Comparison of ENCODE assay signal across 18 cellular contexts in genomic region chr2:109582928-109583895, GRCh38. TPM values are rescaled to one million over a fixed set of nuclear protein-coding genes. Genes with fewer than 3 reads are reported as not detected.
DNase-seq lines count a peak whose midpoint lies in the region; FAIRE-seq and TF ChIP-seq lines count a peak whose summit lies in the region.
"Had no signal": no experiment of that assay in that cellular context is flagged by ENCODE, and none has a peak within 500 bp of the region (broad histone marks: within the 10 kb centered on the region; RNA-seq: fewer than 3 reads in every experiment).

No MANE protein-coding gene starts in this region.

- H3K36me3 ChIP-seq in SK-N-SH (replicated peaks in 1 of 2; ENCODE audit: control insufficient read depth in 1 of 2, insufficient read depth in 2 of 2, low read length in 1 of 2) (peaks cover 11 to 54% of the 10 kb centered on the region in 2 experiments), keratinocyte (ENCODE audit: control insufficient read depth in 2 of 2, extremely low read depth in 1 of 2, insufficient read depth in 2 of 2, low read length in 2 of 2) (peaks cover 2 to 14% of the 10 kb centered on the region in 2 experiments), kidney (ENCODE audit: control insufficient read depth in 1 of 2, insufficient read depth in 2 of 2, low read length in 2 of 2) (peaks cover 0 to 6% of the 10 kb centered on the region in 2 donors)
- H3K36me3 ChIP-seq: right atrium auricular region had no signal

- CTCF ChIA-PET in SK-N-SH (lab: Yijun Ruan, JAX), result interaction anchor here (0.9 to 1.4 kb wide), 2 partner anchors 37 to 153 kb away, joined by 3 read pairs; no protein-coding TSS in a partner anchor

- FAIRE-seq in GM12892 (lab: Jason Lieb, UNC), result peak; percentile 78
- FAIRE-seq in H54 (lab: Jason Lieb, UNC), result peak; percentile 55
- peak; percentile 20 for FAIRE-seq in keratinocyte (lab: Jason Lieb, UNC)
- no peak for FAIRE-seq in kidney (lab: Jason Lieb, UNC)

- 0 out of 2 replicates have a peak, but pooled peaks cover 11% of the 10 kb centered on the region for H4K20me1 ChIP-seq in SK-N-SH (ENCODE audit: insufficient read depth)
- no peaks in the 10 kb centered on the region for H4K20me1 ChIP-seq in keratinocyte (ENCODE audit: control insufficient read depth, extremely low read depth, insufficient read depth, low read length)

- TF ChIP-seq RAD21 in SK-N-SH (IDR thresholded peaks at IDR 0.05; ENCODE audit: low read length), result no peak

- H3K9me3 ChIP-seq in SK-N-SH (no peaks in the 10 kb centered on the region), keratinocyte (ENCODE audit: control insufficient read depth, low read depth, low read length) (no peaks in the 10 kb centered on the region), kidney (ENCODE audit: control insufficient read depth in 1 of 2, low read length in 2 of 2) (no peaks in the 10 kb centered on the region)
- H3K9me3 ChIP-seq: Peyer's patch, right atrium auricular region, upper lobe of right lung had no signal

- H3K9ac ChIP-seq in SK-N-SH, result no peak overlapping the region
- H3K9ac ChIP-seq in keratinocyte (ENCODE audit: control insufficient read depth, extremely low read depth, insufficient read depth, low read length), result no peak overlapping the region
- H3K9ac ChIP-seq in kidney (ENCODE audit: low read length in 2 of 2), result no peak overlapping the region

- no peaks in the 10 kb centered on the region for H3F3A ChIP-seq in SK-N-SH (replicated peaks; ENCODE audit: insufficient read depth)

- no peak for DNase-seq in GM12892 (ENCODE audit: insufficient read length)
- DNase-seq in H54 (ENCODE audit: insufficient read length, low spot score), result no peak
- DNase-seq in SK-N-SH, result no peak
- no peak for DNase-seq in keratinocyte (ENCODE audit: low read depth, low spot score)
- no peak for DNase-seq in hippocampal formation (lab: John Stamatoyannopoulos, UW)
- DNase-seq in NCI-H345 (lab: John Stamatoyannopoulos, UW), result no peak
- DNase-seq in kidney, result no peak
- DNase-seq in dorsolateral prefrontal cortex, result no peak
- DNase-seq: activated CD8-positive, alpha-beta memory T cell treated with anti-CD3 and anti-CD28 coated beads, Interleukin-2, amount 50 U/mL, for 4 hours; DMS153; NCI-H1105; NCI-H446 treated with DMSO at 0.1 percent for 48 hours; Peyer's patch; stimulated activated CD4-positive, alpha-beta T cell treated with anti-CD3 and anti-CD28 coated beads, Interleukin-4, amount 100 ng/mL, for 24 hours; T-cell; upper lobe of right lung had no signal

- dilution Hi-C loops in keratinocyte (cut with MboI; ENCODE audit: extremely low pct_ligation_motif_present, low sequenced_read_pairs), result no loop called here

- no peak overlapping the region for H2AFZ ChIP-seq in SK-N-SH (ENCODE audit: low read depth)
- no peak overlapping the region for H2AFZ ChIP-seq in keratinocyte (ENCODE audit: control insufficient read depth, low read length)

- H3K79me2 ChIP-seq in SK-N-SH (ENCODE audit: insufficient read depth), result peaks cover 85% of the 10 kb centered on the region
- H3K79me2 ChIP-seq in keratinocyte (ENCODE audit: control insufficient read depth, insufficient read depth, low read length), result peaks cover 38% of the 10 kb centered on the region

- intact Hi-C loops in kidney (cut with DNase I) (no loop called here), dorsolateral prefrontal cortex (cut with DNase I) (no loop called here)

- WGBS in SK-N-SH (ENCODE audit: low lambda C conversion rate), result 82% methylated on average over 6 of the region's 6 CpGs

- no peaks in the 10 kb centered on the region for H3K27me3 ChIP-seq in SK-N-SH (ENCODE audit: insufficient read depth)
- H3K27me3 ChIP-seq in keratinocyte (ENCODE audit: control insufficient read depth, extremely low read depth, insufficient read depth, low read length), result no peaks in the 10 kb centered on the region
- H3K27me3 ChIP-seq in dorsolateral prefrontal cortex, result no peaks in the 10 kb centered on the region
- H3K27me3 ChIP-seq: Peyer's patch, right atrium auricular region, upper lobe of right lung had no signal

- H3K9me1 ChIP-seq in keratinocyte (ENCODE audit: control insufficient read depth, extremely low read depth, insufficient read depth, low read length), result no peaks in the 10 kb centered on the region

- TF ChIP-seq EP300 in SK-N-SH (IDR thresholded peaks at IDR 0.05; ENCODE audit: borderline replicate concordance in 1 of 2, low read depth in 1 of 2, low read length in 1 of 2), result no peak

- H3K4me2 ChIP-seq in SK-N-SH (no peak overlapping the region), keratinocyte (ENCODE audit: control insufficient read depth, extremely low read depth, insufficient read depth, low read depth, low read length) (no peak overlapping the region)

- POLR2A ChIA-PET in SK-N-SH (lab: Yijun Ruan, JAX), result no interaction called here

- H3K27ac ChIP-seq in SK-N-SH (ENCODE audit: low read depth in 2 of 2, low read length in 1 of 2) (no peak overlapping the region), keratinocyte (ENCODE audit: control insufficient read depth, insufficient read depth, low read length) (no peak overlapping the region), kidney (ENCODE audit: low read depth in 2 of 2, low read length in 2 of 2) (no peak overlapping the region), dorsolateral prefrontal cortex (no peak overlapping the region)
- H3K27ac ChIP-seq: Peyer's patch, right atrium auricular region, upper lobe of right lung had no signal

- TF ChIP-seq CTCF in SK-N-SH (IDR thresholded peaks at IDR 0.05) (peak; percentile 51), keratinocyte (optimal IDR thresholded peaks at IDR 0.05 in 1 of 3, IDR thresholded peaks at IDR 0.05 in 1 of 3, conservative IDR thresholded peaks at IDR 0.05 in 1 of 3; ENCODE audit: extremely low read depth in 1 of 3, insufficient read depth in 2 of 3, low read length in 3 of 3) (no peak), kidney (IDR thresholded peaks at IDR 0.05; ENCODE audit: borderline replicate concordance, extremely low read depth, insufficient read depth) (no peak), dorsolateral prefrontal cortex (IDR thresholded peaks at IDR 0.05 in 54 of 56, conservative IDR thresholded peaks at IDR 0.05 in 2 of 56; ENCODE audit: low read depth in 1 of 56, partially characterized antibody in 56 of 56) (no peak)

- H3K4me1 ChIP-seq in SK-N-SH (ENCODE audit: control insufficient read depth in 1 of 2, insufficient read depth in 2 of 2, low read depth in 1 of 2, low read length in 1 of 2), result no peaks in the 10 kb centered on the region
- H3K4me1 ChIP-seq in keratinocyte (ENCODE audit: control insufficient read depth, extremely low read depth, insufficient read depth, low read length), result peaks cover 7% of the 10 kb centered on the region
- no peaks in the 10 kb centered on the region for H3K4me1 ChIP-seq in kidney (ENCODE audit: control insufficient read depth in 1 of 2, insufficient read depth in 1 of 2, low read depth in 1 of 2, low read length in 2 of 2)
- H3K4me1 ChIP-seq: Peyer's patch, right atrium auricular region, upper lobe of right lung had no signal

- H3K9me2 ChIP-seq in SK-N-SH, result no peaks in the 10 kb centered on the region

- TF ChIP-seq POLR2A in GM12892 (IDR thresholded peaks at IDR 0.05; ENCODE audit: low read depth, low read length), result no peak
- TF ChIP-seq POLR2A in H54 (IDR thresholded peaks at IDR 0.05; ENCODE audit: low read depth, low read length), result no peak

- H3K4me3 ChIP-seq in SK-N-SH (ENCODE audit: low read depth in 2 of 2, low read length in 1 of 2) (no peak overlapping the region), keratinocyte (ENCODE audit: control insufficient read depth in 2 of 3, extremely low read depth in 1 of 3, insufficient read depth in 2 of 3, low read depth in 1 of 3, low read length in 3 of 3) (no peak overlapping the region), kidney (ENCODE audit: low read length in 2 of 2) (no peak overlapping the region), dorsolateral prefrontal cortex (no peak overlapping the region)
- H3K4me3 ChIP-seq: Peyer's patch, right atrium auricular region, upper lobe of right lung had no signal

TF ChIP-seq in SK-N-SH, 30 proteins besides CTCF, POLR2A, EP300 and RAD21 (continues in another document):
- no peak for TF ChIP-seq RCOR1 (IDR thresholded peaks at IDR 0.05; ENCODE audit: low read length)
- no peak for TF ChIP-seq MEF2A (IDR thresholded peaks at IDR 0.05; ENCODE audit: borderline replicate concordance, low read depth)
- TF ChIP-seq JUND (IDR thresholded peaks at IDR 0.05), result no peak
- no peak for TF ChIP-seq MXI1 (IDR thresholded peaks at IDR 0.05; ENCODE audit: low read depth, low read length)

RNA-seq across cellular contexts. Expression of gene SEPTIN10, which starts 30.6 kb away (rescaled TPM):
- 10.0 TPM for polyA plus RNA-seq in GM12892 (2012; ENCODE audit: missing spikeins)
- polyA plus RNA-seq in SK-N-SH (2012; rRNA removed), result 39.1 and 46.5 TPM in 2 replicates
- polyA plus RNA-seq in SK-N-SH (2012; cell fraction: cytosol; rRNA removed), result 61.3 and 64.1 TPM in 2 replicates
- 21.0 and 32.9 TPM in 2 replicates for polyA plus RNA-seq in SK-N-SH (2012; cell fraction: nucleus; rRNA removed)
- 44.9 to 72.6 TPM (median 71.8 TPM) in 3 replicates for polyA plus RNA-seq in keratinocyte
- polyA plus RNA-seq in keratinocyte (2011; ENCODE audit: low read depth), result 68.7 TPM
- polyA plus RNA-seq in keratinocyte (2011; cell fraction: cytosol; rRNA removed), result 62.6 and 94.0 TPM in 2 replicates
- 53.4 and 58.7 TPM in 2 replicates for polyA plus RNA-seq in keratinocyte (2011; cell fraction: nucleus; rRNA removed)
- polyA plus RNA-seq in keratinocyte (2012; ENCODE audit: low replicate concordance), result 36.9 and 65.6 TPM in 2 replicates
- polyA minus RNA-seq in keratinocyte, result 10.3 to 54.1 TPM (median 27.0 TPM) in 3 replicates
- polyA minus RNA-seq in keratinocyte (2011; cell fraction: cytosol; rRNA and poly(A)+ RNA removed), result 56.6 TPM
- 21.1 and 45.1 TPM in 2 replicates for polyA minus RNA-seq in keratinocyte (2011; cell fraction: nucleus; rRNA and poly(A)+ RNA removed)
- 80.7 TPM for total RNA-seq in kidney
- polyA plus RNA-seq in kidney (ENCODE audit: insufficient read depth, low read depth, low replicate concordance), result 20.8 TPM
- total RNA-seq in dorsolateral prefrontal cortex, result 10 to 100 TPM; 14.0 to 64.1 (median 26.0) TPM
- total RNA-seq: B cell had no signal

RNA-seq across cellular contexts. Expression of gene SOWAHC, which starts 31.0 kb away (rescaled TPM):
- polyA plus RNA-seq in GM12892 (2012; ENCODE audit: missing spikeins), result 0.87 TPM
- polyA plus RNA-seq in SK-N-SH (2012; rRNA removed) (2.4 and 2.9 TPM in 2 replicates), keratinocyte (15.1 to 22.3 TPM (median 18.0 TPM) in 3 replicates), kidney (ENCODE audit: insufficient read depth, low read depth, low replicate concordance) (7.5 TPM)
- 3.1 and 3.4 TPM in 2 replicates for polyA plus RNA-seq in SK-N-SH (2012; cell fraction: cytosol; rRNA removed)
- polyA plus RNA-seq in SK-N-SH (2012; cell fraction: nucleus; rRNA removed), result 2.2 and 2.4 TPM in 2 replicates
- polyA plus RNA-seq in keratinocyte (2011; ENCODE audit: low read depth), result 15.1 TPM
- polyA plus RNA-seq in keratinocyte (2011; cell fraction: cytosol; rRNA removed), result 15.6 and 23.6 TPM in 2 replicates
- polyA plus RNA-seq in keratinocyte (2011; cell fraction: nucleus; rRNA removed), result 13.6 and 16.4 TPM in 2 replicates
- polyA plus RNA-seq in keratinocyte (2012; ENCODE audit: low replicate concordance), result 20.2 and 30.0 TPM in 2 replicates
- 7.1 to 13.6 TPM (median 10.7 TPM) in 3 replicates for polyA minus RNA-seq in keratinocyte
- polyA minus RNA-seq in keratinocyte (2011; cell fraction: cytosol; rRNA and poly(A)+ RNA removed), result 37.8 TPM
- 15.7 and 19.1 TPM in 2 replicates for polyA minus RNA-seq in keratinocyte (2011; cell fraction: nucleus; rRNA and poly(A)+ RNA removed)
- total RNA-seq in kidney (11.8 TPM), dorsolateral prefrontal cortex (1 to 10 TPM; 1.4 to 6.7 (median 3.7) TPM)
